Comparison of ENCODE assay signal across 23 cellular contexts in the genomic region with DNA sequence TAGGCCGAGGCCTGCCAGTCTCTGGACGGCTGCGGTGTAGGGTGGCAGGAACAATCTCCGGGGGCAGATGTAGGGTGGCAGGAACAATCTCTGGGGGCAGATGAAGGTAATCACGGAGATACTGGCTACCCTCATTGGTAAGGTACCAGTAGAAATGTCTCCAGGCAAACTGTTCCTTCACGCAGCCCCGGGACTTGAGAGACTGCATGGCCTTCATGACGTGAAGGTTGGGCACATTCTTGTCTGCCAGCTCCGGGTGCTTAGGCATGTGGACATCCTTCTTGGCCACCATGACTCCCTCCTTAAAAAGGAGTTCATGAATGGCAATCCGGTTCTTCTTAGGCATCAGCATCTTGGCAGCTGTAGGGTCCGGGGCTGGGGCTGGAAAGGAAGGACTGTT.
"Had no signal": no experiment of that assay in that cellular context is flagged by ENCODE, and none has a peak within 500 bp of the region (broad histone marks: within the 10 kb centered on the region; RNA-seq: fewer than 3 reads in every experiment).

No MANE protein-coding gene starts in this region.

- FAIRE-seq: endothelial cell of umbilical vein had no signal

- H3K27me3 Mint-ChIP-seq: activated CD4-positive, alpha-beta T cell treated with anti-CD3 and anti-CD28 coated beads, Interleukin-2, amount 10 ng/mL, durations not matched to agents 7 days and 5 days; T-helper 17 cell had no signal

- ATAC-seq: activated CD4-positive, CD25-positive, alpha-beta regulatory T cell treated with anti-CD3 and anti-CD28 coated beads, Interleukin-2, amount 50 U/mL, for 24 hours; esophagus mucosa; mucosa of descending colon; T-helper 17 cell had no signal

- H3K4me3 Mint-ChIP-seq: activated naive CD4-positive, alpha-beta T cell treated with anti-CD3 and anti-CD28 coated beads for 36 hours had no signal

- DNase-seq: activated CD4-positive, alpha-beta T cell treated with anti-CD3 and anti-CD28 coated beads, Interleukin-2, amount 10 ng/mL, durations not matched to agents 7 days and 5 days; activated effector memory CD4-positive, alpha-beta T cell treated with Interleukin-2 at 50 U/mL for 16 hours; activated naive CD4-positive, alpha-beta T cell treated with anti-CD3 and anti-CD28 coated beads for 36 hours; activated T-cell treated with anti-CD3 and anti-CD28 coated beads, Interleukin-2, amount 50 U/mL, for 1 hour; aorta; dermis blood vessel endothelial cell; effector CD8-positive, alpha-beta T cell; foreskin melanocyte; hippocampal formation; kidney glomerular epithelial cell; left ventricle myocardium inferior; retina; sigmoid colon; stimulated activated CD4-positive, alpha-beta T cell treated with anti-CD3 and anti-CD28 coated beads, Interleukin-2, amount 100 ng/mL, for 48 hours; stimulated activated CD8-positive, alpha-beta memory T cell treated with anti-CD3 and anti-CD28 coated beads, Interleukin-4, amount 100 ng/mL, for 48 hours; stimulated activated naive CD4-positive, alpha-beta T cell; T-helper 17 cell had no signal

- H3K27ac Mint-ChIP-seq: activated naive CD4-positive, alpha-beta T cell treated with anti-CD3 and anti-CD28 coated beads for 36 hours; brain; neural progenitor cell; T-helper 17 cell had no signal
